In genomic region chr11:48148749-48149148, GRCh38 we compare ENCODE assay signal across 16 cellular contexts.
"Had no signal": no experiment of that assay in that cellular context is flagged by ENCODE, and none has a peak within 500 bp of the region (broad histone marks: within the 10 kb centered on the region; RNA-seq: fewer than 3 reads in every experiment).

No MANE protein-coding gene starts in this region.

- H3K27me3 ChIP-seq: gastrocnemius medialis, suprapubic skin, vagina had no signal

- H3K4me3 ChIP-seq: gastrocnemius medialis, mucosa of descending colon, prostate gland, skin epidermis, suprapubic skin, vagina had no signal

- ATAC-seq: gastrocnemius medialis, mucosa of descending colon, right cardiac atrium had no signal

- DNase-seq: activated CD4-positive, alpha-beta T cell treated with anti-CD3 and anti-CD28 coated beads, Interleukin-2, amount 50 U/mL, for 4 hours; activated gamma-delta T cell treated with Interleukin-2 at 50 U/mL for 16 hours; cerebellar nuclear complex; erythroblast; gastrocnemius medialis; head of caudate nucleus; mesenchymal stem cell; mucosa of descending colon; naive B cell; right cardiac atrium; stimulated activated CD4-positive, alpha-beta T cell treated with anti-CD3 and anti-CD28 coated beads, Interleukin-15, amount 100 ng/mL, for 24 hours; stimulated activated CD4-positive, alpha-beta T cell treated with anti-CD3 and anti-CD28 coated beads, Interleukin-2, amount 100 ng/mL, for 48 hours had no signal
